8 cellular contexts compared by ENCODE assay signal in the genomic region with DNA sequence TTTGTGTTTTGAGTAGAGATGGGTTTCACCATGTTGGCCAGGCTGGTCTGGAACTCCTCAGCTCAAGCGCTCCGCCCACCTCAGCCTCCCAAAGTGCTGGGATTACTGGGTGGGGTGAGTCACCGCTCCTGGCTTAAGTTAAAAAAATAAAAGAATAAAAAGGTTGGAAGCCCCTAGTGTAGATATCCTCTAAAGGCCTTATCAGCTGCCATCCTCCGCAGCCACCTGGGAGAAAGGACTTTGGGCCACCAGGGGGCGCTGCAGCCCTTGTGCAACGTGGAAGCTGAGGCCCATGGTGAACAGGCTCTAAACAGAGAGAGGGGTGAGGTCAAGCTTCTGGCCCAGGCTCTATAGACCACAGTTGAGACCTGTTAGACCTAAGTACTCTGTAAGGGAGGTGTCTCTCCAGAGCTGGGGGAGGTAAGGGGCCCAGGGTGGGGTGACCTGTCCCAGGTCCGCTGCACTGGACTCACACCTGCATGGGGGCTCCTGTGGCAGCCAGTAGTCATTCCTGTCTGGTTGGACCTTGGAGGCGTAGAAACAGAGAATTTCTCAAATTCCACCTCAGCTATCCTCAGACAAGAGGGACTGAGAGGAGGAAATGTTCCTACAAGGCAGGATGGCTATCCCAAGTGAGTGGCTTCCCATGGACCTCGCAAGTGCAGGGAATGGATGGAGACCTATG. TPM values are rescaled to one million over a fixed set of nuclear protein-coding genes. Genes with fewer than 3 reads are reported as not detected.
DNase-seq lines count a peak whose midpoint lies in the region; ATAC-seq and TF ChIP-seq lines count a peak whose summit lies in the region.

No MANE protein-coding gene starts in this region.

- peaks cover 0 to 9% of the 10 kb centered on the region in 2 experiments; a peak in 2 of 4 replicates for H3K4me1 ChIP-seq in HCT116 (ENCODE audit: control insufficient read depth in 1 of 2, insufficient read depth in 2 of 2, low read length in 2 of 2)
- no peaks in the 10 kb centered on the region for H3K4me1 ChIP-seq in liver (ENCODE audit: control insufficient read depth in 4 of 4, insufficient read depth in 4 of 4, low read length in 3 of 4)

- H3K9me2 ChIP-seq in HCT116 (ENCODE audit: insufficient read depth): no peaks in the 10 kb centered on the region

- WGBS in liver: 52% methylated on average over 9 of the region's 9 CpGs

- no peaks in the 10 kb centered on the region for H3K9me3 Mint-ChIP-seq in activated CD4-positive, alpha-beta T cell treated with anti-CD3 and anti-CD28 coated beads, Interleukin-2, amount 10 ng/mL, durations not matched to agents 24 days and 14 days

- H3K27ac ChIP-seq in HCT116 (ENCODE audit: low read depth, low read length): no peak overlapping the region
- no peak overlapping the region for H3K27ac ChIP-seq in liver (ENCODE audit: low read depth in 1 of 2, low read length in 2 of 2)

- no peak overlapping the region for H3K4me3 Mint-ChIP-seq in activated CD4-positive, alpha-beta T cell treated with anti-CD3 and anti-CD28 coated beads, Interleukin-2, amount 10 ng/mL, durations not matched to agents 24 days and 14 days

- H3K27me3 ChIP-seq in HCT116 (ENCODE audit: insufficient read depth, low read length) (no peaks in the 10 kb centered on the region), liver (ENCODE audit: control insufficient read depth in 4 of 4, insufficient read depth in 4 of 4, low read length in 3 of 4) (no peaks in the 10 kb centered on the region)

- intact Hi-C loops in HCT116 (cut with micrococcal nuclease): loop anchor here (1.0 kb wide), 1 partner anchor 31 kb away; no protein-coding TSS in a partner anchor
- intact Hi-C loops in activated CD4-positive, alpha-beta T cell treated with anti-CD3 and anti-CD28 coated beads, Interleukin-2, amount 10 ng/mL, durations not matched to agents 24 days and 14 days (cut with micrococcal nuclease): loop anchor here (1.0 kb wide), 3 partner anchors 17 to 72 kb away; no protein-coding TSS in a partner anchor

- H4K20me1 ChIP-seq in HCT116 (ENCODE audit: insufficient read depth): no peaks in the 10 kb centered on the region

- H3K27me3 Mint-ChIP-seq in activated CD4-positive, alpha-beta T cell treated with anti-CD3 and anti-CD28 coated beads, Interleukin-2, amount 10 ng/mL, durations not matched to agents 24 days and 14 days: peaks cover 19% of the 10 kb centered on the region

- peak overlapping the region; percentile 23; the same call in 1 of the 2 replicates for H3K4me2 ChIP-seq in HCT116 (ENCODE audit: low read length)

- peak overlapping the region; percentile 9 for H3K27ac Mint-ChIP-seq in activated CD4-positive, alpha-beta T cell treated with anti-CD3 and anti-CD28 coated beads, Interleukin-2, amount 10 ng/mL, durations not matched to agents 24 days and 14 days

- TF ChIP-seq RAD21 in HCT116 (IDR thresholded peaks at IDR 0.05; ENCODE audit: low read depth) (peak; percentile 72), liver (IDR thresholded peaks at IDR 0.05) (peak; percentile 78 to 86)

- no peaks in the 10 kb centered on the region for H3K9me3 ChIP-seq in HCT116 (ENCODE audit: control insufficient read depth in 1 of 2, insufficient read depth in 1 of 2, low read depth in 1 of 2, low read length in 2 of 2)
- H3K9me3 ChIP-seq in liver (ENCODE audit: control insufficient read depth in 4 of 4, low read length in 3 of 4): no peaks in the 10 kb centered on the region

- H3K36me3 ChIP-seq in HCT116 (ENCODE audit: control insufficient read depth in 1 of 2, insufficient read depth in 2 of 2, low read length in 2 of 2) (no peaks in the 10 kb centered on the region), liver (ENCODE audit: control insufficient read depth in 4 of 4, insufficient read depth in 3 of 4, low read depth in 1 of 4, low read length in 3 of 4) (no peaks in the 10 kb centered on the region)

- H3K4me3 ChIP-seq in HCT116 (replicated peaks in 1 of 2; ENCODE audit: low read depth in 1 of 2, low read length in 2 of 2) (no peak overlapping the region), choroid plexus epithelial cell (ENCODE audit: low read depth, low read length) (no peak overlapping the region), liver (ENCODE audit: low read depth in 1 of 3, low read length in 3 of 3) (no peak overlapping the region)

- ATAC-seq in HCT116 (peak; percentile 98), GM18520 (IDR thresholded peaks at IDR 0.05; ENCODE audit: unreplicated experiment) (no peak)

- H3K36me3 Mint-ChIP-seq in activated CD4-positive, alpha-beta T cell treated with anti-CD3 and anti-CD28 coated beads, Interleukin-2, amount 10 ng/mL, durations not matched to agents 24 days and 14 days (ENCODE audit: low read depth): no peaks in the 10 kb centered on the region

- RAD21 ChIA-PET in HCT116 (lab: Charles Lee; ENCODE audit: low non-redundant PET in 1 of 2, low total read pairs in 2 of 2, uncharacterized antibody in 2 of 2, unreplicated experiment in 2 of 2): interaction anchor here (0.5 to 1.8 kb wide), 5 partner anchors 15 to 298 kb away, joined by 3 to 6 read pairs (median 4); partner anchors contain the start of gene TMBIM6 (in 1 of the 2)

- TF ChIP-seq CTCF in HCT116 (IDR thresholded peaks at IDR 0.05 in 2 of 3, conservative IDR thresholded peaks at IDR 0.05 in 1 of 3; ENCODE audit: borderline replicate concordance in 1 of 3, insufficient read depth in 1 of 3, low read depth in 2 of 3, low read length in 2 of 3) (peak; percentile 84 to 98 (median 97)), choroid plexus epithelial cell (conservative IDR thresholded peaks at IDR 0.05; ENCODE audit: low read depth, low read length) (peak; percentile 94), liver (IDR thresholded peaks at IDR 0.05; ENCODE audit: low read depth, low read length, missing input control) (peak; percentile 83)

- DNase-seq in AML-193 (lab: John Stamatoyannopoulos, UW) (peak; percentile 45 to 63), HCT116 (ENCODE audit: low read depth, low spot score) (peak; percentile 71), NCI-H524 treated with DMSO at 0.1 percent for 48 hours (lab: John Stamatoyannopoulos, UW) (peak; percentile 48), choroid plexus epithelial cell (ENCODE audit: low read depth) (peak; percentile 83)
- DNase-seq in activated CD4-positive, alpha-beta T cell treated with anti-CD3 and anti-CD28 coated beads, Interleukin-2, amount 10 ng/mL, durations not matched to agents 24 days and 14 days: peak; percentile 96
- peak; percentile 74 to 89 for DNase-seq in stimulated activated CD4-positive, alpha-beta T cell treated with anti-CD3 and anti-CD28 coated beads, Interleukin-4, amount 100 ng/mL, for 4 hours

- POLR2A ChIA-PET in HCT116 (lab: Charles Lee): interaction anchor here (1.0 to 1.4 kb wide), 3 partner anchors 9 to 172 kb away, joined by 3 to 5 read pairs (median 3); no protein-coding TSS in a partner anchor

- no peak for TF ChIP-seq POLR2A in HCT116 (IDR thresholded peaks at IDR 0.05; ENCODE audit: borderline replicate concordance, extremely low read depth, insufficient read depth, insufficient read length)

- H3K79me2 ChIP-seq in HCT116 (ENCODE audit: insufficient read depth, low read length): no peaks in the 10 kb centered on the region

- H3K9ac ChIP-seq in HCT116 (ENCODE audit: low read length) (no peak overlapping the region), liver (ENCODE audit: low read depth in 1 of 2, low read length in 2 of 2) (no peak overlapping the region)

- CTCF ChIA-PET in HCT116 (lab: Charles Lee): interaction anchor here (0.7 to 3.6 kb wide), 22 partner anchors 8 to 409 kb away, joined by 3 to 32 read pairs (median 5); partner anchors contain the start of gene RACGAP1

- peak overlapping the region; percentile 84 for H2AFZ ChIP-seq in HCT116 (ENCODE audit: low read depth, low read length, poor library complexity, severe bottlenecking)

- H3K4me1 Mint-ChIP-seq in activated CD4-positive, alpha-beta T cell treated with anti-CD3 and anti-CD28 coated beads, Interleukin-2, amount 10 ng/mL, durations not matched to agents 24 days and 14 days: peaks cover 28% of the 10 kb centered on the region

- BruUV-seq in HCT116 (replicated peaks; lab: Mats Ljungman, UMichigan): no TSS peak

TF ChIP-seq in HCT116, 20 proteins besides CTCF, POLR2A, EP300 and RAD21:
- TF ChIP-seq SP1 (IDR thresholded peaks at IDR 0.05; ENCODE audit: low read depth): no peak
- no peak for TF ChIP-seq ATF3 (IDR thresholded peaks at IDR 0.05)
- peak; percentile 32 for TF ChIP-seq YY1 (IDR thresholded peaks at IDR 0.05; ENCODE audit: extremely low read depth, insufficient replicate concordance, low read depth, low read length)

TF ChIP-seq in liver, 16 proteins besides CTCF, POLR2A, EP300 and RAD21 (continues in another document):
- no peak for TF ChIP-seq SP1 (IDR thresholded peaks at IDR 0.05)
- TF ChIP-seq YY1 (IDR thresholded peaks at IDR 0.05): no peak

RNA-seq across cellular contexts. Expression of gene RACGAP1, which starts 14.0 kb away (rescaled TPM):
- total RNA-seq in HCT116 (2021; ENCODE audit: unreplicated experiment): 147 TPM
- polyA plus RNA-seq in HCT116 (2012): 132 and 143 TPM in 2 replicates
- total RNA-seq in activated CD4-positive, alpha-beta T cell treated with anti-CD3 and anti-CD28 coated beads, Interleukin-2, amount 10 ng/mL, durations not matched to agents 24 days and 14 days: 71.2 and 71.6 TPM in 2 replicates
- total RNA-seq in liver: 10 to 100 TPM in 1 of 2 donors, 1 to 10 TPM in 1; 2.4 to 38.3 TPM
- 1 to 10 TPM; 1.0 to 3.4 TPM for polyA plus RNA-seq in liver

RNA-seq across cellular contexts. Expression of gene ASIC1, which starts 18.1 kb away (rescaled TPM):
- total RNA-seq in HCT116 (2021; ENCODE audit: unreplicated experiment): 28.9 TPM
- polyA plus RNA-seq in HCT116 (2012): 22.5 and 25.3 TPM in 2 replicates
- total RNA-seq in activated CD4-positive, alpha-beta T cell treated with anti-CD3 and anti-CD28 coated beads, Interleukin-2, amount 10 ng/mL, durations not matched to agents 24 days and 14 days: 17.6 and 19.7 TPM in 2 replicates
- under 1 TPM; 0.05 to 0.08 TPM for total RNA-seq in liver
- polyA plus RNA-seq in liver: under 1 TPM in 1 of 2 donors, not detected in 1; 0.06 TPM

RNA-seq across cellular contexts. Expression of gene SMARCD1, which starts 45.8 kb away (rescaled TPM):
- total RNA-seq in HCT116 (2021; ENCODE audit: unreplicated experiment) (64.8 TPM), liver (10 to 100 TPM; 19.1 to 24.4 TPM)
- polyA plus RNA-seq in HCT116 (2012): 34.5 and 37.9 TPM in 2 replicates
- 73.1 and 82.5 TPM in 2 replicates for total RNA-seq in activated CD4-positive, alpha-beta T cell treated with anti-CD3 and anti-CD28 coated beads, Interleukin-2, amount 10 ng/mL, durations not matched to agents 24 days and 14 days
- 10 to 100 TPM in 1 of 2 donors, 1 to 10 TPM in 1; 4.6 to 11.6 TPM for polyA plus RNA-seq in liver

Comparison
In these comparisons a context has a peak if more than half of its experiments do, and no peak if none do; other contexts are left out.
1. RNA of gene ASIC1, which starts 18.1 kb away (total RNA-seq): 28.9 TPM in HCT116 (single experiment) and 17.6 to 19.7 TPM in activated CD4-positive, alpha-beta T cell treated with anti-CD3 and anti-CD28 coated beads, Interleukin-2, amount 10 ng/mL, durations not matched to agents 24 days and 14 days; 0.05 to 0.08 TPM in liver; every median in the first group is over 10 times any median in the second.
2. Peak in every context shown above with its lines, with median percentiles within 50 percentile points of each other: DNase-seq and CTCF ChIP-seq.